In genomic region chr12:5678186-5678585, GRCh38 we compare ENCODE assay signal across 8 cellular contexts.
"Had no signal": no experiment of that assay in that cellular context is flagged by ENCODE, and none has a peak within 500 bp of the region (broad histone marks: within the 10 kb centered on the region; RNA-seq: fewer than 3 reads in every experiment).

No MANE protein-coding gene starts in this region.

- H3K4me3 ChIP-seq: GM12878 had no signal

- FAIRE-seq: G401.6, GM12878, GM12891, GM12892, GM18507, GM19239 had no signal

- DNase-seq: GDM1, GF-D8 had no signal

- ATAC-seq: GM12878 had no signal
